In the genomic region with DNA sequence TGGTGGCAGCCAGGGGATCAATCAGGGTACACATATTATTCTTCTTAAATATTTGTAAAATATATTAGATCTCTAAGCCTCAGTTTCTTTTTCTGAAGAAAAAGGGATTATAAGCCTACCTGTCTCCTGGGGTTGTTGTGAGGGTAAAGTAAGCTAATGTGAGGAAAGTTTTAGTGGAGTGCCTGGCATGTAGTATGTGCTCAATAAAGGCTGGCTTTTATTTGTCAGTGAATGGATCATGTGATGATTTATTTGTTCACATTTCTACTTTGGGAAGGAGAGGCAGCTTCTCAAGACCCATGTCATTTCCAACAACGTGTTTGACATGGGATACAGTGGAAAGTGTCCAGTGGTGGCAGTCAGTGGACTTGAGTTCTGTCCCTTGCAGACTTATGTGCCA, we compare ENCODE assay signal across 6 cellular contexts.
"Had no signal": no experiment of that assay in that cellular context is flagged by ENCODE, and none has a peak within 500 bp of the region (broad histone marks: within the 10 kb centered on the region; RNA-seq: fewer than 3 reads in every experiment).

No MANE protein-coding gene starts in this region.

- DNase-seq: IMR-90, KBM-7, KG1 had no signal

- ATAC-seq: HepG2 had no signal

- FAIRE-seq: HepG2, HTR-8/SVneo had no signal

- H3K27ac ChIP-seq: HL-60 had no signal
